ENCODE assay signal across 16 cellular contexts in the genomic region with DNA sequence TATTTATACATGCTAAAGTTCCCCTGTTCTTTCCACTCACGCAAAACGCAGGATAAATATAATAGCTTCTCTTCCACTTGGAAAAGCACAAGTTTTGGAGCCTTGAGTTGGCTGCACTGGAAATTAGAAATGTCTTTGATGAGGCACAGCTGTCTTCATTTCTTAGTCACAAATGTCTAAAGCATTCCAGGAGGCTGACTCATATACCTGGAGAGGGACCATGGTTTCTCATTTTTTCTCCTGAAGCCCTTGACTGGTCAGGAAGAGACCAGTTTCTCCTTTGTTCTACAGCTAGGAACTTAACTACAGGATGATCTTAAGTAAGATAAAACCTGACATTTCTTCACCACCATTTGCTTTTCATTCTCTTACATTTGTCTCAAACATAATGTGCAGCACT. TPM values are rescaled to one million over a fixed set of nuclear protein-coding genes. Genes with fewer than 3 reads are reported as not detected.
DNase-seq lines count a peak whose midpoint lies in the region; ATAC-seq, FAIRE-seq and TF ChIP-seq lines count a peak whose summit lies in the region.
"Had no signal": no experiment of that assay in that cellular context is flagged by ENCODE, and none has a peak within 500 bp of the region (broad histone marks: within the 10 kb centered on the region; RNA-seq: fewer than 3 reads in every experiment).

No MANE protein-coding gene starts in this region.

- H3K27me3 Mint-ChIP-seq in activated CD4-positive, alpha-beta T cell treated with anti-CD3 and anti-CD28 coated beads, Interleukin-2, amount 10 ng/mL, durations not matched to agents 7 days and 5 days = peaks cover 7% of the 10 kb centered on the region
- H3K27me3 Mint-ChIP-seq: progenitor cell of endocrine pancreas; stimulated activated naive B cell treated with anti-CD40 and anti-IgM and Interleukin-4, amounts not matched to agents 10 μg/mL and 1 μg/mL and 100 μg/mL, for 72 hours had no signal

- H3K27ac ChIP-seq in right atrium auricular region = no peak overlapping the region

- no peak for FAIRE-seq in urothelium cell line (lab: Jason Lieb, UNC)
- FAIRE-seq: GM18507 had no signal

- H3K27ac Mint-ChIP-seq in activated CD4-positive, alpha-beta T cell treated with anti-CD3 and anti-CD28 coated beads, Interleukin-2, amount 10 ng/mL, durations not matched to agents 7 days and 5 days = no peak overlapping the region
- H3K27ac Mint-ChIP-seq: activated naive CD8-positive, alpha-beta T cell treated with anti-CD3 and anti-CD28 coated beads, Interleukin-2, amount 10 ng/mL, durations not matched to agents 7 days and 5 days; mesothelial cell of epicardium; progenitor cell of endocrine pancreas; stimulated activated naive B cell treated with anti-CD40 and anti-IgM and Interleukin-4, amounts not matched to agents 10 μg/mL and 1 μg/mL and 100 μg/mL, for 72 hours had no signal

- no peak overlapping the region for H3K4me3 Mint-ChIP-seq in activated CD4-positive, alpha-beta T cell treated with anti-CD3 and anti-CD28 coated beads, Interleukin-2, amount 10 ng/mL, durations not matched to agents 7 days and 5 days
- H3K4me3 Mint-ChIP-seq: activated naive CD8-positive, alpha-beta T cell treated with anti-CD3 and anti-CD28 coated beads, Interleukin-2, amount 10 ng/mL, durations not matched to agents 7 days and 5 days; mesothelial cell of epicardium; stimulated activated naive B cell treated with anti-CD40 and anti-IgM and Interleukin-4, amounts not matched to agents 10 μg/mL and 1 μg/mL and 100 μg/mL, for 72 hours had no signal

- POLR2A ChIA-PET in activated CD4-positive, alpha-beta T cell treated with anti-CD3 and anti-CD28 coated beads, Interleukin-2, amount 10 ng/mL, durations not matched to agents 7 days and 5 days (lab: Charles Lee) = interaction anchor here (0.6 kb wide), 1 partner anchor 39 kb away, joined by 4 read pairs; no protein-coding TSS in a partner anchor

- CTCF ChIA-PET in activated CD4-positive, alpha-beta T cell treated with anti-CD3 and anti-CD28 coated beads, Interleukin-2, amount 10 ng/mL, durations not matched to agents 7 days and 5 days (lab: Charles Lee) = interaction anchor here (0.9 kb wide), 1 partner anchor 25 kb away, joined by 3 read pairs; no protein-coding TSS in a partner anchor

- intact Hi-C loops in left ventricle myocardium superior (cut with micrococcal nuclease) = no loop called here

- no peaks in the 10 kb centered on the region for H3K36me3 ChIP-seq in right atrium auricular region

- H3K9me3 ChIP-seq in right atrium auricular region = no peaks in the 10 kb centered on the region

- no peak overlapping the region for H3K4me3 ChIP-seq in right atrium auricular region
- H3K4me3 ChIP-seq in fibroblast of villous mesenchyme (ENCODE audit: low read depth, low read length) = no peak overlapping the region

- no peak for DNase-seq in left ventricle myocardium superior
- no peak for DNase-seq in right atrium auricular region (ENCODE audit: low spot score)
- peak; percentile 18 for DNase-seq in SW480 (ENCODE audit: low spot score)
- DNase-seq in fibroblast of villous mesenchyme (ENCODE audit: low read depth) = peak; percentile 28
- peak; percentile 60 for DNase-seq in urothelium cell line (ENCODE audit: low spot score)
- no peak for DNase-seq in activated CD4-positive, alpha-beta T cell treated with anti-CD3 and anti-CD28 coated beads, Interleukin-2, amount 10 ng/mL, durations not matched to agents 7 days and 5 days
- no peak for DNase-seq in HK-2 (ENCODE audit: unreplicated experiment)
- DNase-seq: activated naive CD8-positive, alpha-beta T cell treated with anti-CD3 and anti-CD28 coated beads, Interleukin-2, amount 10 ng/mL, durations not matched to agents 7 days and 5 days; DND-41; hypothalamus; stimulated activated naive B cell treated with anti-CD40 and anti-IgM and Interleukin-4, amounts not matched to agents 10 μg/mL and 1 μg/mL and 100 μg/mL, for 72 hours had no signal

- H3K4me1 Mint-ChIP-seq in activated CD4-positive, alpha-beta T cell treated with anti-CD3 and anti-CD28 coated beads, Interleukin-2, amount 10 ng/mL, durations not matched to agents 7 days and 5 days = no peaks in the 10 kb centered on the region
- H3K4me1 Mint-ChIP-seq: activated naive CD8-positive, alpha-beta T cell treated with anti-CD3 and anti-CD28 coated beads, Interleukin-2, amount 10 ng/mL, durations not matched to agents 7 days and 5 days; mesothelial cell of epicardium; stimulated activated naive B cell treated with anti-CD40 and anti-IgM and Interleukin-4, amounts not matched to agents 10 μg/mL and 1 μg/mL and 100 μg/mL, for 72 hours had no signal

- no peaks in the 10 kb centered on the region for H3K27me3 ChIP-seq in right atrium auricular region

- no peaks in the 10 kb centered on the region for H3K4me1 ChIP-seq in right atrium auricular region

- TF ChIP-seq CTCF in right atrium auricular region (IDR thresholded peaks at IDR 0.05) (no peak), fibroblast of villous mesenchyme (IDR thresholded peaks at IDR 0.05; ENCODE audit: insufficient read depth, low read depth, low read length) (no peak)

- ATAC-seq in left ventricle myocardium superior = peak; percentile 60
- no peak for ATAC-seq in GM18498 (IDR thresholded peaks at IDR 0.05; ENCODE audit: unreplicated experiment)
- ATAC-seq: Panc1; stimulated activated naive B cell treated with anti-CD40 and anti-IgM and Interleukin-4, amounts not matched to agents 10 μg/mL and 1 μg/mL and 100 μg/mL, for 72 hours had no signal

- peaks cover 39% of the 10 kb centered on the region for H3K36me3 Mint-ChIP-seq in activated CD4-positive, alpha-beta T cell treated with anti-CD3 and anti-CD28 coated beads, Interleukin-2, amount 10 ng/mL, durations not matched to agents 7 days and 5 days (ENCODE audit: low read depth)

- no peaks in the 10 kb centered on the region for H3K9me3 Mint-ChIP-seq in activated CD4-positive, alpha-beta T cell treated with anti-CD3 and anti-CD28 coated beads, Interleukin-2, amount 10 ng/mL, durations not matched to agents 7 days and 5 days
- H3K9me3 Mint-ChIP-seq: activated naive CD8-positive, alpha-beta T cell treated with anti-CD3 and anti-CD28 coated beads, Interleukin-2, amount 10 ng/mL, durations not matched to agents 7 days and 5 days; mesothelial cell of epicardium; stimulated activated naive B cell treated with anti-CD40 and anti-IgM and Interleukin-4, amounts not matched to agents 10 μg/mL and 1 μg/mL and 100 μg/mL, for 72 hours had no signal

RNA-seq across cellular contexts. Expression of a gene that starts 16.2 kb away (rescaled TPM):
- total RNA-seq in left ventricle myocardium superior (10.6 TPM), right atrium auricular region (10 to 100 TPM in 1 of 2 donors, 1 to 10 TPM in 1; 5.3 to 10.7 TPM), fibroblast of villous mesenchyme (12.5 and 13.2 TPM in 2 replicates)
- 10 to 100 TPM; 15.5 to 15.6 TPM for total RNA-seq in activated CD4-positive, alpha-beta T cell treated with anti-CD3 and anti-CD28 coated beads, Interleukin-2, amount 10 ng/mL, durations not matched to agents 7 days and 5 days

Comparison
In these comparisons a context has a peak if more than half of its experiments do, and no peak if none do; other contexts are left out.
1. DNase-seq: peak in SW480 (single experiment), fibroblast of villous mesenchyme (single experiment) and urothelium cell line (single experiment); none in left ventricle myocardium superior (single experiment), right atrium auricular region (single experiment), activated CD4-positive, alpha-beta T cell treated with anti-CD3 and anti-CD28 coated beads, Interleukin-2, amount 10 ng/mL, durations not matched to agents 7 days and 5 days (single experiment) and HK-2 (single experiment).